Comparison of ENCODE assay signal across 25 cellular contexts in the genomic region with DNA sequence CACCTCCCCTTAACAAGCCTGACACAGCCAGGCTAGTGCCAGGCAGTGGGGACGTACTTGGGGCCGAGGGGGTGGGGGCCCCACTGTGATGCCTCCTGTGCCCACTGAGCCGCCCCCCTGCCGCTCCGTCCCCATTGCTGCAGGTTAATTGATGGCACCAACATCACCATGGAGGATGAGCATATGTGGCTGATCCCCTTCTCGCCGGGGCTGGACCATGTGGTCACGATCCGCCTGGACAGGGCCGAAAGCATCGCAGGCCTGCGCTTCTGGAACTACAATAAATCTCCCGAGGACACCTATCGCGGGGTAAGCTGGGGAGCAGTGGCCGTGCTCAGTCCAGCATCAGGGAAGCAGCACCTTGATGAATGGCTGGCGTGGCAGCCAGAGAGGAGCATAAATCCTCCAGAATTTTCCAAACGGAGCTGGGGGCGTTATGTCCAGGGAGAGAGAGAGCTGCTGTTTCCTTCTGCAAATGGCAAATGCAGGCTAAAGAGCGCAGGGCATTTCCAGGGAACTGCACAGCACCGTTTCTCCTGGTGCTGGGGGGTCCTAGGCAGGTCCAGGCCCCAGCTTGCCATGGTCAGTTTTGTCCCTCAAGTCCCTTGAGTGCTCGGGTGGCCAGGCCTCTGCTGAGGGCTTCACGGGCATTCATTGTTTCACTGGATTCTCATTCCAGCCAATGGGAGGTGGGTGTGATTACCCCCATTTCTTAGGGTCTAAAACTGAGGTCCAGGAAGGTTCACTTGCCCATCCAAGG.
"Had no signal": no experiment of that assay in that cellular context is flagged by ENCODE, and none has a peak within 500 bp of the region (broad histone marks: within the 10 kb centered on the region; RNA-seq: fewer than 3 reads in every experiment).

No MANE protein-coding gene starts in this region.

- H3K36me3 Mint-ChIP-seq: natural killer cell treated with Interleukin-12 subunit alpha and Interleukin-12 subunit beta and Interleukin-15 and Interleukin-18, amount 100 ng/mL, for 72 hours had no signal

- H3K27me3 ChIP-seq: left lung, neutrophil, ovary, right atrium auricular region, right lobe of liver, suprapubic skin, tibial artery, vagina had no signal

- H3K4me3 Mint-ChIP-seq: naive thymus-derived CD4-positive, alpha-beta T cell; natural killer cell treated with Interleukin-12 subunit alpha and Interleukin-12 subunit beta and Interleukin-15 and Interleukin-18, amount 100 ng/mL, for 72 hours; neural crest cell; stimulated activated effector memory CD8-positive, alpha-beta T cell treated with anti-CD3 and anti-CD28 coated beads, Interleukin-12 subunit alpha, Interleukin-12 subunit beta, amount 100 ng/mL, for 72 hours; stimulated activated naive CD8-positive, alpha-beta T cell treated with anti-CD3 and anti-CD28 coated beads, Interleukin-15, Interleukin-2, amounts not matched to agents 100 ng/mL and 50 ng/mL, for 24 hours; type B pancreatic cell had no signal

- H3K36me3 ChIP-seq: ovary, right lobe of liver had no signal

- H3K4me1 ChIP-seq: left lung, right atrium auricular region, right lobe of liver, suprapubic skin, vagina had no signal

- H3K4me1 Mint-ChIP-seq: naive thymus-derived CD4-positive, alpha-beta T cell; stimulated activated effector memory CD8-positive, alpha-beta T cell treated with anti-CD3 and anti-CD28 coated beads, Interleukin-12 subunit alpha, Interleukin-12 subunit beta, amount 100 ng/mL, for 72 hours had no signal

- ATAC-seq: left cardiac atrium; left lung; mucosa of descending colon; naive thymus-derived CD4-positive, alpha-beta T cell; right lobe of liver; stimulated activated effector memory CD8-positive, alpha-beta T cell treated with anti-CD3 and anti-CD28 coated beads, Interleukin-12 subunit alpha, Interleukin-12 subunit beta, amount 100 ng/mL, for 72 hours had no signal

- H3K27ac Mint-ChIP-seq: natural killer cell treated with Interleukin-12 subunit alpha and Interleukin-12 subunit beta and Interleukin-15 and Interleukin-18, amount 100 ng/mL, for 72 hours; progenitor cell of endocrine pancreas; stimulated activated effector memory CD8-positive, alpha-beta T cell treated with anti-CD3 and anti-CD28 coated beads, Interleukin-12 subunit alpha, Interleukin-12 subunit beta, amount 100 ng/mL, for 72 hours; stimulated activated naive CD8-positive, alpha-beta T cell treated with anti-CD3 and anti-CD28 coated beads, Interleukin-15, Interleukin-2, amounts not matched to agents 100 ng/mL and 50 ng/mL, for 24 hours; type B pancreatic cell had no signal

- DNase-seq: hippocampal formation; kidney glomerular epithelial cell; left cardiac atrium; midbrain; naive thymus-derived CD4-positive, alpha-beta T cell; occipital lobe; ovary; stimulated activated CD4-positive, alpha-beta T cell treated with anti-CD3 and anti-CD28 coated beads, Interleukin-4, amount 100 ng/mL, for 24 hours; stimulated activated naive CD4-positive, alpha-beta T cell; tibial artery had no signal

- H3K4me3 ChIP-seq: left lung, lung, mucosa of descending colon, ovary, right atrium auricular region, right lobe of liver, suprapubic skin, thoracic aorta, tibial artery, vagina had no signal

- H3K9me3 ChIP-seq: left lung, neutrophil, ovary, right lobe of liver, thoracic aorta, tibial artery, vagina had no signal

- H3K9me3 Mint-ChIP-seq: naive thymus-derived CD4-positive, alpha-beta T cell; natural killer cell treated with Interleukin-12 subunit alpha and Interleukin-12 subunit beta and Interleukin-15 and Interleukin-18, amount 100 ng/mL, for 72 hours; neural crest cell; stimulated activated effector memory CD8-positive, alpha-beta T cell treated with anti-CD3 and anti-CD28 coated beads, Interleukin-12 subunit alpha, Interleukin-12 subunit beta, amount 100 ng/mL, for 72 hours; stimulated activated naive CD8-positive, alpha-beta T cell treated with anti-CD3 and anti-CD28 coated beads, Interleukin-15, Interleukin-2, amounts not matched to agents 100 ng/mL and 50 ng/mL, for 24 hours; type B pancreatic cell had no signal

- H3K27me3 Mint-ChIP-seq: naive thymus-derived CD4-positive, alpha-beta T cell; natural killer cell treated with Interleukin-12 subunit alpha and Interleukin-12 subunit beta and Interleukin-15 and Interleukin-18, amount 100 ng/mL, for 72 hours; progenitor cell of endocrine pancreas; stimulated activated naive CD8-positive, alpha-beta T cell treated with anti-CD3 and anti-CD28 coated beads, Interleukin-15, Interleukin-2, amounts not matched to agents 100 ng/mL and 50 ng/mL, for 24 hours; type B pancreatic cell had no signal

- H3K27ac ChIP-seq: left lung, neutrophil, ovary, right atrium auricular region, right lobe of liver, suprapubic skin, thoracic aorta, tibial artery, vagina had no signal
